31 cellular contexts compared by ENCODE assay signal in genomic region chr17:10205549-10206185, GRCh38. TPM values are rescaled to one million over a fixed set of nuclear protein-coding genes. Genes with fewer than 3 reads are reported as not detected.
DNase-seq lines count a peak whose midpoint lies in the region; ATAC-seq, FAIRE-seq and TF ChIP-seq lines count a peak whose summit lies in the region.
"Had no signal": no experiment of that assay in that cellular context is flagged by ENCODE, and none has a peak within 500 bp of the region (broad histone marks: within the 10 kb centered on the region; RNA-seq: fewer than 3 reads in every experiment).

No MANE protein-coding gene starts in this region.

- H3K4me1 Mint-ChIP-seq in GM23338: peaks cover 23% of the 10 kb centered on the region
- H3K4me1 Mint-ChIP-seq: CD8-positive, alpha-beta memory T cell; naive B cell had no signal

- H3K9ac ChIP-seq in H1 (replicated peaks in 1 of 4; ENCODE audit: extremely low read depth in 1 of 4, low read depth in 3 of 4, low read length in 3 of 4): no peak overlapping the region

- H3K4me3 Mint-ChIP-seq in GM23338: no peak overlapping the region
- H3K4me3 Mint-ChIP-seq: activated T-cell treated with anti-CD3 and anti-CD28 coated beads, Interleukin-2, amount 50 U/mL, for 24 hours; CD8-positive, alpha-beta memory T cell; dendritic cell treated with granulocyte-macrophage colony-stimulating factor and Interleukin-4, amounts not matched to agents 40 ng/mL and 50 ng/mL, for 4 days; naive B cell had no signal

- H3K56ac ChIP-seq in H1 (replicated peaks; ENCODE audit: insufficient read length, low read depth, low read length): no peak overlapping the region

- peaks cover 24% of the 10 kb centered on the region; the same call in 2 of the 3 replicates for H3K36me3 Mint-ChIP-seq in GM23338 (ENCODE audit: low read depth)

- no peak overlapping the region for H3K4me2 ChIP-seq in GM23338
- H3K4me2 ChIP-seq in H1 (ENCODE audit: insufficient read depth in 1 of 2, low read depth in 2 of 2, low read length in 2 of 2): no peak overlapping the region

- no peak overlapping the region for H3K27ac Mint-ChIP-seq in GM23338
- H3K27ac Mint-ChIP-seq: activated T-cell treated with anti-CD3 and anti-CD28 coated beads, Interleukin-2, amount 50 U/mL, for 24 hours; dendritic cell treated with granulocyte-macrophage colony-stimulating factor and Interleukin-4, amounts not matched to agents 40 ng/mL and 50 ng/mL, for 4 days had no signal

- CTCF ChIA-PET in H1 (lab: Charles Lee; ENCODE audit: partially characterized antibody): interaction anchor here (0.6 to 1.5 kb wide), 2 partner anchors 7 to 21 kb away, joined by 4 read pairs; no protein-coding TSS in a partner anchor

- 0 out of 2 replicates have a peak overlapping the region, but pooled peaks have one; percentile 4 for H3K18ac ChIP-seq in H1 (ENCODE audit: extremely low read depth, low read length)

- H3K79me2 ChIP-seq in GM23338 (replicated peaks; ENCODE audit: insufficient read depth) (no peaks in the 10 kb centered on the region), H1 (ENCODE audit: control insufficient read depth in 1 of 2, insufficient read depth in 2 of 2, low read length in 2 of 2) (no peaks in the 10 kb centered on the region)

- H3K4me3 ChIP-seq in GM23338 (no peak overlapping the region), H1 (ENCODE audit: extremely low read depth in 1 of 4, insufficient read depth in 2 of 4, low read depth in 3 of 4, low read length in 4 of 4) (no peak overlapping the region)
- H3K4me3 ChIP-seq: SK-N-MC, skin epidermis, testis had no signal

- no peak for TF ChIP-seq RAD21 in H1 (IDR thresholded peaks at IDR 0.05 in 1 of 2, conservative IDR thresholded peaks at IDR 0.05 in 1 of 2; ENCODE audit: low read depth in 2 of 2, low read length in 2 of 2)

- H3F3A ChIP-seq in GM23338 (replicated peaks; ENCODE audit: low read depth): no peaks in the 10 kb centered on the region

- 97% methylated on average over 2 of the region's 2 CpGs; no CpG with 5 or more reads in 1 of the 2 experiments for WGBS in H1 (ENCODE audit: extremely low coverage in 1 of 2, insufficient coverage in 1 of 2, insufficient read length in 1 of 2, insufficient replicate concordance in 2 of 2, low coverage in 1 of 2, low lambda C conversion rate in 2 of 2, missing lambda C conversion rate in 1 of 2), 2 experiments

- TF ChIP-seq EP300 in H1 (IDR thresholded peaks at IDR 0.05; ENCODE audit: borderline replicate concordance in 1 of 2, low read depth in 2 of 2, low read length in 2 of 2): no peak

- H3K4ac ChIP-seq in H1 (replicated peaks; ENCODE audit: insufficient read length, low read depth, low read length): no peak overlapping the region

- H3K27ac ChIP-seq in GM23338 (ENCODE audit: low read depth): no peak overlapping the region
- no peak overlapping the region for H3K27ac ChIP-seq in H1 (ENCODE audit: low read depth, low read length)
- H3K27ac ChIP-seq: SK-N-MC, skin epidermis, testis had no signal

- no peak overlapping the region for H4K5ac ChIP-seq in H1 (ENCODE audit: insufficient read length, low read depth, low read length)

- no peak overlapping the region for H2BK15ac ChIP-seq in H1 (ENCODE audit: low read length)

- H4K20me1 ChIP-seq in GM23338 (replicated peaks; ENCODE audit: insufficient read depth) (no peaks in the 10 kb centered on the region), H1 (replicated peaks in 1 of 2; ENCODE audit: control insufficient read depth in 1 of 2, insufficient read depth in 2 of 2, low read length in 2 of 2) (no peaks in the 10 kb centered on the region)

- FAIRE-seq in H1 (lab: Jason Lieb, UNC): no peak
- FAIRE-seq: endometrium, RCC 7860 had no signal

- DNase-seq in CD1c-positive myeloid dendritic cell (ENCODE audit: extremely low spot score) (peak; percentile 67), GM23338 (ENCODE audit: low spot score) (peak; percentile 33), NOMO-1 treated with DMSO at 0.1 percent for 48 hours (lab: John Stamatoyannopoulos, UW; ENCODE audit: unreplicated experiment) (peak; percentile 72), H1 (ENCODE audit: low read depth in 1 of 2, low spot score in 2 of 2) (no peak), NCI-H510A (lab: John Stamatoyannopoulos, UW) (no peak), GM10266 (ENCODE audit: extremely low spot score) (no peak), NCI-H345 treated with DMSO at 0.1 percent for 48 hours (lab: John Stamatoyannopoulos, UW; ENCODE audit: unreplicated experiment) (no peak)
- DNase-seq in activated CD4-positive, alpha-beta T cell treated with anti-CD3 and anti-CD28 coated beads for 1 hour: no peak
- DNase-seq: activated CD4-positive, CD25-positive, alpha-beta regulatory T cell; activated naive CD4-positive, alpha-beta T cell; activated T-cell treated with anti-CD3 and anti-CD28 coated beads, Interleukin-2, amount 50 U/mL, for 24 hours; anterior cingulate cortex; caudate nucleus; CD8-positive, alpha-beta memory T cell; DMS79; glutamatergic neuron; H7; left cardiac atrium; mesenchymal stem cell; naive B cell; NCI-H1048; NCI-H187 treated with DMSO at 0.1 percent for 48 hours; NCI-H2227 treated with DMSO at 0.1 percent for 48 hours; nucleus accumbens; stimulated activated CD4-positive, alpha-beta T cell treated with anti-CD3 and anti-CD28 coated beads, Interleukin-1b, Interleukin-23, amount 100 ng/mL, for 48 hours; testis had no signal

- H3K27me3 ChIP-seq in GM23338 (ENCODE audit: insufficient read depth) (no peaks in the 10 kb centered on the region), H1 (replicated peaks in 1 of 4; ENCODE audit: control insufficient read depth in 3 of 4, extremely low read depth in 1 of 4, insufficient read depth in 3 of 4, low read length in 3 of 4) (no peaks in the 10 kb centered on the region)
- H3K27me3 ChIP-seq: testis had no signal

- H2BK12ac ChIP-seq in H1 (ENCODE audit: low read depth, low read length): no peak overlapping the region

- H3K23ac ChIP-seq in H1 (ENCODE audit: insufficient read length): no peak overlapping the region

- H4K91ac ChIP-seq in H1 (replicated peaks; ENCODE audit: insufficient read length, low read length): no peak overlapping the region

- peaks cover 7 to 18% of the 10 kb centered on the region in 2 experiments for H3K9me3 ChIP-seq in H1 (ENCODE audit: insufficient read depth in 2 of 2, low read depth in 1 of 2, low read length in 1 of 2)
- H3K9me3 ChIP-seq: testis had no signal

- peaks cover 6% of the 10 kb centered on the region for H3K27me3 Mint-ChIP-seq in GM23338 (ENCODE audit: insufficient read depth, low read depth, poor library complexity)

- POLR2A ChIA-PET in H1 (lab: Charles Lee; ENCODE audit: partially characterized antibody): no interaction called here

- ATAC-seq in GM23338: no peak
- ATAC-seq: left cardiac atrium had no signal

- peaks cover 16% of the 10 kb centered on the region for H3K4me1 ChIP-seq in GM23338 (ENCODE audit: insufficient read depth)
- peaks cover 5 to 15% (median 11%) of the 10 kb centered on the region in 4 experiments for H3K4me1 ChIP-seq in H1 (replicated peaks in 1 of 4; ENCODE audit: control insufficient read depth in 3 of 4, insufficient read depth in 4 of 4, low read length in 3 of 4)
- H3K4me1 ChIP-seq: testis had no signal

- no peak overlapping the region for H4K8ac ChIP-seq in H1 (ENCODE audit: extremely low read depth, insufficient read depth, low read length)

- H3K9me2 ChIP-seq in GM23338 (ENCODE audit: insufficient read depth): 0 out of 2 replicates have a peak, but pooled peaks cover 6% of the 10 kb centered on the region

- no peak overlapping the region for H2AFZ ChIP-seq in GM23338
- H2AFZ ChIP-seq in H1 (ENCODE audit: low read length): no peak overlapping the region

- TF ChIP-seq CTCF in GM23338 (conservative IDR thresholded peaks at IDR 0.05; ENCODE audit: low read depth in 2 of 2) (no peak), H1 (IDR thresholded peaks at IDR 0.05; ENCODE audit: control extremely low read depth in 1 of 3, insufficient read depth in 1 of 3, low read depth in 1 of 3, low read length in 3 of 3) (no peak), GM10266 (IDR thresholded peaks at IDR 0.05; ENCODE audit: control insufficient read depth, insufficient read depth, low read depth, missing control alignments) (no peak)

- no peak for TF ChIP-seq POLR2A in H1 (IDR thresholded peaks at IDR 0.05; ENCODE audit: control extremely low read depth in 1 of 2, low read depth in 2 of 2, low read length in 2 of 2)

- H3K36me3 ChIP-seq in GM23338 (ENCODE audit: insufficient read depth): peaks cover 8% of the 10 kb centered on the region; the same call in 1 of the 2 replicates
- peaks cover 0 to 2% (median 0%) of the 10 kb centered on the region in 4 experiments; a peak in 1 of 8 replicates for H3K36me3 ChIP-seq in H1 (ENCODE audit: control insufficient read depth in 2 of 4, insufficient read depth in 4 of 4, low read length in 3 of 4)

- H2BK20ac ChIP-seq in H1 (ENCODE audit: low read length): peak overlapping the region; percentile 82

- H2BK120ac ChIP-seq in H1 (replicated peaks; ENCODE audit: low read depth, low read length): no peak overlapping the region

- H3K23me2 ChIP-seq in H1 (ENCODE audit: low read depth, low read length): no peaks in the 10 kb centered on the region

- no peaks in the 10 kb centered on the region for H3K79me1 ChIP-seq in H1 (ENCODE audit: low read depth, low read length)

- no peak overlapping the region for H3K14ac ChIP-seq in H1 (ENCODE audit: insufficient read length)

- peaks cover 37% of the 10 kb centered on the region for H3K9me3 Mint-ChIP-seq in GM23338

- H2AK5ac ChIP-seq in H1 (ENCODE audit: low read depth, low read length): no peak overlapping the region

- peak overlapping the region; percentile 91; the same call in 1 of the 2 replicates for H2BK5ac ChIP-seq in H1 (ENCODE audit: low read depth, low read length)

TF ChIP-seq in GM23338, 12 proteins besides CTCF, POLR2A, EP300 and RAD21 (continues in another document):
- no peak for TF ChIP-seq ZNF331 (CRISPR knock-in tag; IDR thresholded peaks at IDR 0.05; ENCODE audit: low read depth)
- TF ChIP-seq ZNF114 (CRISPR knock-in tag; IDR thresholded peaks at IDR 0.05): no peak
- no peak for TF ChIP-seq STAT1 (IDR thresholded peaks at IDR 0.05; ENCODE audit: unreplicated experiment)

TF ChIP-seq in H1, 55 proteins besides CTCF, POLR2A, EP300 and RAD21 (continues in another document):
- no peak for TF ChIP-seq FOSL1 (IDR thresholded peaks at IDR 0.05; ENCODE audit: insufficient read depth, low read depth, low read length)
- no peak for TF ChIP-seq SAP30 (IDR thresholded peaks at IDR 0.05; ENCODE audit: insufficient read depth, insufficient replicate concordance, low read length)

RNA-seq across cellular contexts. Expression of gene GAS7, which starts 7.3 kb away (rescaled TPM):
- 7.5 and 10.7 TPM in 2 replicates for total RNA-seq in GM23338 (2014; rRNA removed; shearing (Covaris generic))
- polyA plus RNA-seq in GM23338 (2016; fragmentation: Nextera tagmentation; extraction: Ambion mirVana): 1.9 TPM in 2 replicates
- total RNA-seq in H1 (2021; fragmentation: NEBNext Ultra II Directional; extraction: Animal tissue kit (Norgen Biotek cat#: 25700)): 12.2 and 14.5 TPM in 2 replicates
- 5.0 and 6.3 TPM in 2 replicates for polyA plus RNA-seq in H1 (2011; rRNA removed)
- 5.6 TPM for polyA plus RNA-seq in H1 (2011; cell fraction: cytosol; rRNA removed)
- 6.4 TPM for polyA plus RNA-seq in H1 (2011; cell fraction: nucleus; rRNA removed)
- polyA plus RNA-seq in H1 (2012, experiment 1 of 2): 5.9 to 7.9 TPM (median 6.2 TPM) in 4 replicates
- 2.8 TPM for polyA plus RNA-seq in H1 (2012, experiment 2 of 2)
- 3.9 TPM for polyA plus RNA-seq in H1 (2013, experiment 1 of 2)
- polyA plus RNA-seq in H1 (2013, experiment 2 of 2): 4.2 TPM
- 8.6 and 11.3 TPM in 2 replicates for polyA minus RNA-seq in H1 (2011; rRNA and poly(A)+ RNA removed)
- 9.1 TPM for polyA minus RNA-seq in H1 (2011; cell fraction: cytosol; rRNA and poly(A)+ RNA removed)
- 7.1 TPM for polyA minus RNA-seq in H1 (2011; cell fraction: nucleus; rRNA and poly(A)+ RNA removed)

Comparison
In these comparisons a context has a peak if more than half of its experiments do, and no peak if none do; other contexts are left out.
1. DNase-seq: peak in CD1c-positive myeloid dendritic cell (single experiment), GM23338 (single experiment) and NOMO-1 treated with DMSO at 0.1 percent for 48 hours (single experiment); none in H1 (0 of 2), NCI-H510A (single experiment), GM10266 (single experiment), NCI-H345 treated with DMSO at 0.1 percent for 48 hours (single experiment) and activated CD4-positive, alpha-beta T cell treated with anti-CD3 and anti-CD28 coated beads for 1 hour (single experiment).